ENCODE assay signal across 15 cellular contexts in the genomic region with DNA sequence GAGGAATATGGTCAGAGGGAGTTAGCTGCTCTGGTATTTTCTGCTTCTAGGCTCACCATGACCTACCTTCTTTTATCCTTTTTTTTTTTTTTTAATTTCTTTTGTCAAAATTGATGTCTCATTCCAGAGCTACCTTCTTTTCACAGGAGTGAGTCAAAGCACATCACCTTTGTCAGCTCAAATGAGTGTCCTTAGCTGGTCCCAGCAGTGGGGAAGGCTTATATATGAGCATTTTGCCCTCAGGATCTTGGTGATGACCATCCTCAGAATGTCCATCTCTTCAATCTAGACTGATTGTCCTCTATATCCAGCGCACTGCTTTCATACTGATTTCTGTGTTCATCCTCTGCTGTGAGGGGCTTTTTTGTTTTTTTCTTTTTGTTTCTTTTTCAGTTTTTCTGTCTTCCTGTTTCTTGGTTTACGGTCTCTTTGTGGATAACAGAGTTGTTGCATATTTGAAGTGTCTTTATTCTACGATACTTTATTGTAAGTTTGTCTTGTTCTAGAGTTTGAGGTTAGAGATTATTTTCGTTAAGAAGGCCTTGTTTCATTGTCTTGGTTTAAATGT. TPM values are rescaled to one million over a fixed set of nuclear protein-coding genes. Genes with fewer than 3 reads are reported as not detected.
DNase-seq lines count a peak whose midpoint lies in the region; ATAC-seq and TF ChIP-seq lines count a peak whose summit lies in the region.
"Had no signal": no experiment of that assay in that cellular context is flagged by ENCODE, and none has a peak within 500 bp of the region (broad histone marks: within the 10 kb centered on the region; RNA-seq: fewer than 3 reads in every experiment).

No MANE protein-coding gene starts in this region.

- H3K36me3 Mint-ChIP-seq in activated T-cell treated with anti-CD3 and anti-CD28 coated beads, Interleukin-2, amount 50 U/mL, for 72 hours (ENCODE audit: insufficient read depth in 2 of 2): peaks cover 5 to 16% of the 10 kb centered on the region in 2 donors
- peaks cover 10% of the 10 kb centered on the region for H3K36me3 Mint-ChIP-seq in activated CD4-positive, alpha-beta memory T cell treated with anti-CD3 and anti-CD28 coated beads for 36 hours
- H3K36me3 Mint-ChIP-seq in stimulated activated naive B cell treated with anti-CD40 and anti-IgM and Interleukin-4, amounts not matched to agents 10 μg/mL and 1 μg/mL and 100 μg/mL, for 72 hours: peaks cover 7 to 24% of the 10 kb centered on the region in 2 donors

- peaks cover 53% of the 10 kb centered on the region for H3K4me1 Mint-ChIP-seq in activated T-cell treated with anti-CD3 and anti-CD28 coated beads, Interleukin-2, amount 50 U/mL, for 72 hours (ENCODE audit: low read depth)
- H3K4me1 Mint-ChIP-seq in activated CD4-positive, alpha-beta memory T cell treated with anti-CD3 and anti-CD28 coated beads for 36 hours (ENCODE audit: low read depth): peaks cover 48% of the 10 kb centered on the region
- peaks cover 17 to 44% of the 10 kb centered on the region in 2 donors for H3K4me1 Mint-ChIP-seq in stimulated activated naive B cell treated with anti-CD40 and anti-IgM and Interleukin-4, amounts not matched to agents 10 μg/mL and 1 μg/mL and 100 μg/mL, for 72 hours

- no peaks in the 10 kb centered on the region for H3K27me3 ChIP-seq in foreskin keratinocyte
- H3K27me3 ChIP-seq: neutrophil had no signal

- H3K27ac Mint-ChIP-seq in activated T-cell treated with anti-CD3 and anti-CD28 coated beads, Interleukin-2, amount 50 U/mL, for 72 hours: peak overlapping the region; percentile 91
- H3K27ac Mint-ChIP-seq in activated CD4-positive, alpha-beta memory T cell treated with anti-CD3 and anti-CD28 coated beads for 36 hours: peak overlapping the region; percentile 86
- H3K27ac Mint-ChIP-seq in stimulated activated naive B cell treated with anti-CD40 and anti-IgM and Interleukin-4, amounts not matched to agents 10 μg/mL and 1 μg/mL and 100 μg/mL, for 72 hours: peak overlapping the region; percentile 93

- no peaks in the 10 kb centered on the region for H3K9me3 Mint-ChIP-seq in activated T-cell treated with anti-CD3 and anti-CD28 coated beads, Interleukin-2, amount 50 U/mL, for 72 hours
- H3K9me3 Mint-ChIP-seq in activated CD4-positive, alpha-beta memory T cell treated with anti-CD3 and anti-CD28 coated beads for 36 hours: no peaks in the 10 kb centered on the region
- H3K9me3 Mint-ChIP-seq in stimulated activated naive B cell treated with anti-CD40 and anti-IgM and Interleukin-4, amounts not matched to agents 10 μg/mL and 1 μg/mL and 100 μg/mL, for 72 hours: no peaks in the 10 kb centered on the region

- H3K27me3 Mint-ChIP-seq in activated T-cell treated with anti-CD3 and anti-CD28 coated beads, Interleukin-2, amount 50 U/mL, for 72 hours (ENCODE audit: low read depth): no peaks in the 10 kb centered on the region
- H3K27me3 Mint-ChIP-seq in activated CD4-positive, alpha-beta memory T cell treated with anti-CD3 and anti-CD28 coated beads for 36 hours: no peaks in the 10 kb centered on the region
- H3K27me3 Mint-ChIP-seq in stimulated activated naive B cell treated with anti-CD40 and anti-IgM and Interleukin-4, amounts not matched to agents 10 μg/mL and 1 μg/mL and 100 μg/mL, for 72 hours: no peaks in the 10 kb centered on the region

- peaks cover 7% of the 10 kb centered on the region for H3K4me1 ChIP-seq in foreskin keratinocyte

- no peak for TF ChIP-seq CTCF in foreskin keratinocyte (conservative IDR thresholded peaks at IDR 0.05)

- intact Hi-C loops in activated CD4-positive, alpha-beta memory T cell treated with anti-CD3 and anti-CD28 coated beads for 36 hours (cut with micrococcal nuclease): loop anchor here (2.0 kb wide), 3 partner anchors 15 to 257 kb away; no protein-coding TSS in a partner anchor
- intact Hi-C loops in Right ventricle myocardium inferior (cut with DNase I): no loop called here

- ATAC-seq in activated T-cell treated with anti-CD3 and anti-CD28 coated beads, Interleukin-2, amount 50 U/mL, for 72 hours (replicated peaks in 1 of 2): peak; percentile 36 to 58
- peak; percentile 1 for ATAC-seq in foreskin keratinocyte
- no peak for ATAC-seq in stimulated activated naive B cell treated with anti-CD40 and anti-IgM and Interleukin-4, amounts not matched to agents 10 μg/mL and 1 μg/mL and 100 μg/mL, for 72 hours (replicated peaks)
- no peak for ATAC-seq in Right ventricle myocardium inferior
- no peak for ATAC-seq in GM21528 (IDR thresholded peaks at IDR 0.05; ENCODE audit: low FRiP score, unreplicated experiment)
- ATAC-seq: esophagus mucosa had no signal

- POLR2A ChIA-PET in activated CD4-positive, alpha-beta memory T cell treated with anti-CD3 and anti-CD28 coated beads for 36 hours (lab: Charles Lee): interaction anchor here (0.7 to 1.8 kb wide), 5 partner anchors 24 to 194 kb away, joined by 3 to 11 read pairs (median 4); partner anchors contain the start of genes CBFB, FBXL8, FHOD1 and TRADD

- no peak overlapping the region for H3K27ac ChIP-seq in foreskin keratinocyte
- H3K27ac ChIP-seq: neutrophil had no signal

- peak overlapping the region; percentile 50 to 83 for H3K4me3 Mint-ChIP-seq in activated T-cell treated with anti-CD3 and anti-CD28 coated beads, Interleukin-2, amount 50 U/mL, for 72 hours
- H3K4me3 Mint-ChIP-seq in activated CD4-positive, alpha-beta memory T cell treated with anti-CD3 and anti-CD28 coated beads for 36 hours: peak overlapping the region; percentile 60
- H3K4me3 Mint-ChIP-seq in stimulated activated naive B cell treated with anti-CD40 and anti-IgM and Interleukin-4, amounts not matched to agents 10 μg/mL and 1 μg/mL and 100 μg/mL, for 72 hours: peak overlapping the region in 1 of 2 donors; percentile 33

- peak in 1 of 2 donors; percentile 35 for DNase-seq in activated T-cell treated with anti-CD3 and anti-CD28 coated beads, Interleukin-2, amount 50 U/mL, for 72 hours
- DNase-seq in activated T-cell treated with anti-CD3 and anti-CD28 coated beads for 4 hours (no peak), foreskin keratinocyte (peak; percentile 3 to 10), Right ventricle myocardium inferior (ENCODE audit: missing footprints) (no peak), midbrain (lab: John Stamatoyannopoulos, UW) (no peak)
- peak; percentile 27 for DNase-seq in activated CD4-positive, alpha-beta memory T cell treated with anti-CD3 and anti-CD28 coated beads for 36 hours
- DNase-seq in stimulated activated naive B cell treated with anti-CD40 and anti-IgM and Interleukin-4, amounts not matched to agents 10 μg/mL and 1 μg/mL and 100 μg/mL, for 72 hours: no peak
- DNase-seq: caudate nucleus, DMS153, hypothalamus, NCI-H1048, NCI-H2171 treated with DMSO at 0.1 percent for 48 hours had no signal

- CTCF ChIA-PET in activated CD4-positive, alpha-beta memory T cell treated with anti-CD3 and anti-CD28 coated beads for 36 hours (lab: Charles Lee): interaction anchor here (0.6 to 1.8 kb wide), 8 partner anchors 9 to 303 kb away, joined by 3 to 10 read pairs (median 4); partner anchors contain the start of gene DYNC1LI2

RNA-seq across cellular contexts. Expression of gene CBFB, which starts 24.9 kb away (rescaled TPM):
- total RNA-seq in activated T-cell treated with anti-CD3 and anti-CD28 coated beads, Interleukin-2, amount 50 U/mL, for 72 hours: 100 to 1,000 TPM; 106 to 133 TPM
- total RNA-seq in activated CD4-positive, alpha-beta memory T cell treated with anti-CD3 and anti-CD28 coated beads for 36 hours: 100 to 1,000 TPM; 155 to 163 TPM
- total RNA-seq in foreskin keratinocyte (55.2 and 56.4 TPM in 2 replicates), Right ventricle myocardium inferior (22.0 TPM)
- 20.1 and 23.1 TPM in 2 replicates for polyA plus RNA-seq in foreskin keratinocyte

RNA-seq across cellular contexts. Expression of gene PHAF1, which starts 55.9 kb away (rescaled TPM):
- 10 to 100 TPM; 14.8 to 18.2 TPM for total RNA-seq in activated T-cell treated with anti-CD3 and anti-CD28 coated beads, Interleukin-2, amount 50 U/mL, for 72 hours
- 10 to 100 TPM; 11.4 to 12.3 TPM for total RNA-seq in activated CD4-positive, alpha-beta memory T cell treated with anti-CD3 and anti-CD28 coated beads for 36 hours
- total RNA-seq in foreskin keratinocyte (15.7 and 18.1 TPM in 2 replicates), Right ventricle myocardium inferior (10.8 TPM)
- polyA plus RNA-seq in foreskin keratinocyte: 9.7 and 11.2 TPM in 2 replicates

Comparison
In these comparisons a context has a peak if more than half of its experiments do, and no peak if none do; other contexts are left out.
1. ATAC-seq: peak in activated T-cell treated with anti-CD3 and anti-CD28 coated beads, Interleukin-2, amount 50 U/mL, for 72 hours (2 of 2) and foreskin keratinocyte (single experiment); none in stimulated activated naive B cell treated with anti-CD40 and anti-IgM and Interleukin-4, amounts not matched to agents 10 μg/mL and 1 μg/mL and 100 μg/mL, for 72 hours (0 of 2), Right ventricle myocardium inferior (single experiment) and GM21528 (single experiment).
2. DNase-seq: peak in activated CD4-positive, alpha-beta memory T cell treated with anti-CD3 and anti-CD28 coated beads for 36 hours (single experiment) and foreskin keratinocyte (2 of 2); none in activated T-cell treated with anti-CD3 and anti-CD28 coated beads for 4 hours (single experiment), stimulated activated naive B cell treated with anti-CD40 and anti-IgM and Interleukin-4, amounts not matched to agents 10 μg/mL and 1 μg/mL and 100 μg/mL, for 72 hours (single experiment), Right ventricle myocardium inferior (single experiment) and midbrain (single experiment).
3. Peak in every context shown above with its lines, with median percentiles within 50 percentile points of each other: H3K27ac Mint-ChIP-seq.